In genomic region chr11:66328036-66328306, GRCh38 we compare ENCODE assay signal across 9 cellular contexts. TPM values are rescaled to one million over a fixed set of nuclear protein-coding genes. Genes with fewer than 3 reads are reported as not detected.
A peak's percentile ranks its signal among the peaks of the same experiment; 100 is the strongest.
DNase-seq lines count a peak whose midpoint lies in the region; ATAC-seq and TF ChIP-seq lines count a peak whose summit lies in the region.
"Had no signal": no experiment of that assay in that cellular context is flagged by ENCODE, and none has a peak within 500 bp of the region (broad histone marks: within the 10 kb centered on the region; RNA-seq: fewer than 3 reads in every experiment).

No MANE protein-coding gene starts in this region.

- CTCF ChIA-PET in A673 (lab: Charles Lee), result no interaction called here

- POLR2A ChIA-PET in A673 (lab: Charles Lee; ENCODE audit: low non-redundant PET), result no interaction called here

- peaks cover 24% of the 10 kb centered on the region for H3K4me1 ChIP-seq in A673 (ENCODE audit: insufficient read depth, low read length, poor library complexity, severe bottlenecking)
- peaks cover 17 to 31% of the 10 kb centered on the region in 2 donors for H3K4me1 ChIP-seq in left lung
- peaks cover 22% of the 10 kb centered on the region for H3K4me1 ChIP-seq in BE2C

- no peak for TF ChIP-seq CTCF in A673 (conservative IDR thresholded peaks at IDR 0.05; ENCODE audit: low read depth, low read length)
- TF ChIP-seq CTCF in HFFc6 (IDR thresholded peaks at IDR 0.05), result no peak
- no peak for TF ChIP-seq CTCF in left lung (IDR thresholded peaks at IDR 0.05)
- no peak for TF ChIP-seq CTCF in BE2C (IDR thresholded peaks at IDR 0.05; ENCODE audit: low read depth, low read length)

- H3K4me1 Mint-ChIP-seq in HFFc6 (ENCODE audit: low read depth), result peaks cover 53% of the 10 kb centered on the region

- in situ Hi-C loops in KBM-7 (cut with MboI; ENCODE audit: low pct_unique_long_range_greater_than_20kb, low sequenced_read_pairs), result no loop called here

- no peak for ATAC-seq in left lung

- DNase-seq in A673 (ENCODE audit: low spot score), result no peak
- DNase-seq in HFFc6, result peak; percentile 57
- DNase-seq in activated gamma-delta T cell treated with Interleukin-2 at 50 U/mL for 16 hours, result peak; percentile 48
- peak in 1 of 2 donors; percentile 40 for DNase-seq in left lung
- DNase-seq in BE2C, result no peak
- no peak for DNase-seq in NOMO-1 treated with dmso at 0.1 percent for 144 hours (lab: John Stamatoyannopoulos, UW; ENCODE audit: unreplicated experiment)
- DNase-seq in KBM-7, result no peak
- DNase-seq in ecto neural progenitor cell (ENCODE audit: low spot score), result no peak

- H3K27ac ChIP-seq in A673 (ENCODE audit: low read depth, low read length, poor library complexity, severe bottlenecking) (peak overlapping the region; percentile 59), left lung (peak overlapping the region; percentile 26 to 51)

- H3K9me3 Mint-ChIP-seq in HFFc6, result no peaks in the 10 kb centered on the region

- H3K27me3 Mint-ChIP-seq in HFFc6 (ENCODE audit: insufficient read depth), result peaks cover 13% of the 10 kb centered on the region

- peak overlapping the region; percentile 88 for H3K27ac Mint-ChIP-seq in HFFc6

- H3K4me3 Mint-ChIP-seq in HFFc6, result peak overlapping the region; percentile 44

- H3K27me3 ChIP-seq in A673 (replicated peaks; ENCODE audit: insufficient read depth, low read depth, low read length, poor library complexity) (no peaks in the 10 kb centered on the region), left lung (no peaks in the 10 kb centered on the region), BE2C (no peaks in the 10 kb centered on the region)
- H3K27me3 ChIP-seq: foreskin keratinocyte had no signal

- no peak overlapping the region for H3K4me3 ChIP-seq in A673 (ENCODE audit: low read depth, low read length, poor library complexity, severe bottlenecking)
- no peak overlapping the region for H3K4me3 ChIP-seq in left lung
- no peak overlapping the region for H3K4me3 ChIP-seq in BE2C (ENCODE audit: low read depth, low read length)

- H3K9me3 ChIP-seq in A673 (ENCODE audit: low read depth, low read length, poor library complexity, severe bottlenecking), result no peaks in the 10 kb centered on the region
- H3K9me3 ChIP-seq in left lung, result no peaks in the 10 kb centered on the region
- H3K9me3 ChIP-seq in BE2C, result no peaks in the 10 kb centered on the region

- no TSS peak for BruUV-seq in A673 (replicated peaks; lab: Mats Ljungman, UMichigan)

- peaks cover 3% of the 10 kb centered on the region; the same call in 1 of the 2 replicates for H3K36me3 Mint-ChIP-seq in HFFc6 (ENCODE audit: low read depth)

- H3K36me3 ChIP-seq in A673 (ENCODE audit: insufficient read depth, low read length, poor library complexity, severe bottlenecking) (no peaks in the 10 kb centered on the region), left lung (peaks cover 0 to 14% of the 10 kb centered on the region in 2 donors), BE2C (no peaks in the 10 kb centered on the region)

- intact Hi-C loops in A673 (cut with micrococcal nuclease; ENCODE audit: unreplicated experiment), result loop anchor here (1.0 to 5.0 kb wide), 2 partner anchors 16 to 106 kb away; no protein-coding TSS in a partner anchor
- intact Hi-C loops in left lung (cut with DNase I), result no loop called here

RNA-seq across cellular contexts. Expression of gene RIN1, which starts 8.3 kb away (rescaled TPM):
- total RNA-seq in A673 (2021), result 4.9 and 6.4 TPM in 2 replicates
- 10 to 100 TPM; 32.9 to 55.0 (median 49.8) TPM for total RNA-seq in HFFc6 (2021; fragmentation: NEBNext Ultra II Directional; extraction: Animal tissue kit (Norgen Biotek cat#: 25700))
- total RNA-seq in left lung, result 10 to 100 TPM in 1 of 2 donors, 1 to 10 TPM in 1; 7.1 to 10.2 TPM
- 18.0 TPM for polyA plus RNA-seq in BE2C (2012; ENCODE audit: insufficient read depth, insufficient read length, low read depth)

RNA-seq across cellular contexts. Expression of gene CD248, which starts 11.1 kb away (rescaled TPM):
- 97.8 and 111 TPM in 2 replicates for total RNA-seq in A673 (2021)
- total RNA-seq in HFFc6 (2021; fragmentation: NEBNext Ultra II Directional; extraction: Animal tissue kit (Norgen Biotek cat#: 25700)), result 100 to 1,000 TPM; 437 to 739 (median 687) TPM
- 10 to 100 TPM; 69.8 to 74.3 TPM for total RNA-seq in left lung
- 93.0 TPM for polyA plus RNA-seq in BE2C (2012; ENCODE audit: insufficient read depth, insufficient read length, low read depth)
- total RNA-seq: foreskin keratinocyte had no signal

RNA-seq across cellular contexts. Expression of gene BRMS1, which starts 16.9 kb away (rescaled TPM):
- total RNA-seq in A673 (2021) (76.8 and 93.5 TPM in 2 replicates), left lung (10 to 100 TPM; 28.7 to 34.3 TPM)
- total RNA-seq in HFFc6 (2021; fragmentation: NEBNext Ultra II Directional; extraction: Animal tissue kit (Norgen Biotek cat#: 25700)), result 10 to 100 TPM; 41.2 to 66.6 (median 61.2) TPM
- polyA plus RNA-seq in BE2C (2012; ENCODE audit: insufficient read depth, insufficient read length, low read depth), result 109 TPM

RNA-seq across cellular contexts. Expression of gene B4GAT1, which starts 19.5 kb away (rescaled TPM):
- total RNA-seq in A673 (2021) (47.1 and 53.6 TPM in 2 replicates), left lung (10 to 100 TPM; 22.9 to 29.7 TPM)
- 10 to 100 TPM; 21.5 to 26.4 (median 24.3) TPM for total RNA-seq in HFFc6 (2021; fragmentation: NEBNext Ultra II Directional; extraction: Animal tissue kit (Norgen Biotek cat#: 25700))
- polyA plus RNA-seq in BE2C (2012; ENCODE audit: insufficient read depth, insufficient read length, low read depth), result 52.0 TPM

RNA-seq across cellular contexts. Expression of gene TMEM151A, which starts 36.3 kb away (rescaled TPM):
- 1.5 and 1.7 TPM in 2 replicates for total RNA-seq in A673 (2021)
- total RNA-seq in HFFc6 (2021; fragmentation: NEBNext Ultra II Directional; extraction: Animal tissue kit (Norgen Biotek cat#: 25700)), result under 1 TPM in 2 of 6 experiments, not detected in 4; 0.07 to 0.11 TPM
- under 1 TPM in 1 of 2 donors, not detected in 1; 0.21 TPM for total RNA-seq in left lung
- polyA plus RNA-seq in BE2C (2012; ENCODE audit: insufficient read depth, insufficient read length, low read depth), result 16.8 TPM

Comparison
In these comparisons a context has a peak if more than half of its experiments do, and no peak if none do; other contexts are left out.
1. DNase-seq: peak in HFFc6 (single experiment) and activated gamma-delta T cell treated with Interleukin-2 at 50 U/mL for 16 hours (single experiment); none in A673 (single experiment), BE2C (single experiment), NOMO-1 treated with dmso at 0.1 percent for 144 hours (single experiment), KBM-7 (single experiment) and ecto neural progenitor cell (single experiment).